ENCODE assay signal across 22 cellular contexts in the genomic region with DNA sequence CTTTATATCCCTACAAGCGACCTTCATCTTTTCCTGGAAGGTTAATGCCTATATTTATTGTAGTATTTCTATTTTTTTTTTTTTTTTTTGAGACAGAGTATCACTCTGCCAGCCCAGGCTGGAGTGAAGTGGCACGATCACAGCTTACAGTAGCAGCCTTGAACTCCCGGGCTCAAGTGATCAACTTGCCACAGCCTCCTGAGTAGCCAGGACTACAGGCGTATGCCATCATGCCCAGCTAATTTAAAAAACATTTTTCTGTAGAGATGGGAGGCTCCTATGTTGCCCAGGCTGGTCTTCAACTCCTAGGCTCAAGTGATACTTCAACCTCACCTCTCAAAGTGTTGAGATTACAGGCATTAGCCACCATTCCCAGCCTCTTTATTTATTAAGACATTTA.
"Had no signal": no experiment of that assay in that cellular context is flagged by ENCODE, and none has a peak within 500 bp of the region (broad histone marks: within the 10 kb centered on the region; RNA-seq: fewer than 3 reads in every experiment).

No MANE protein-coding gene starts in this region.

- H3K36me3 ChIP-seq: breast epithelium had no signal

- H3K27me3 ChIP-seq: breast epithelium had no signal

- H3K27ac ChIP-seq: breast epithelium had no signal

- H3K4me3 ChIP-seq: breast epithelium had no signal

- ATAC-seq: activated T-cell treated with anti-CD3 and anti-CD28 coated beads, Interleukin-2, amount 50 U/mL, for 72 hours had no signal

- H3K4me1 ChIP-seq: breast epithelium had no signal

- DNase-seq: activated B cell treated with CpG ODN at 0.5 μM for 24 hours; activated CD4-positive, alpha-beta memory T cell treated with anti-CD3 and anti-CD28 coated beads, Interleukin-2, amount 10 ng/mL, durations not matched to agents 7 days and 5 days; activated CD4-positive, alpha-beta T cell treated with anti-CD3 and anti-CD28 coated beads for 1 hour; activated CD4-positive, alpha-beta T cell treated with anti-CD3 and anti-CD28 coated beads, Interleukin-2, amount 50 U/mL, for 1 hour; activated gamma-delta T cell treated with Interleukin-2 at 50 U/mL for 16 hours; activated naive CD4-positive, alpha-beta T cell treated with anti-CD3 and anti-CD28 coated beads, Interleukin-2, amount 10 ng/mL, durations not matched to agents 7 days and 5 days; activated naive CD8-positive, alpha-beta T cell treated with anti-CD3 and anti-CD28 coated beads for 36 hours; activated T-cell treated with anti-CD3 and anti-CD28 coated beads, Interleukin-2, amount 50 U/mL, for 72 hours; aorta; central memory CD4-positive, alpha-beta T cell; Karpas-422; MM.1S; NCI-H1105; NCI-H1436; NCI-H1694 treated with DMSO at 0.1 percent for 48 hours; NCI-H2081; NCI-H2171; NCI-H2227 treated with DMSO at 0.1 percent for 48 hours; NCI-H446 treated with DMSO at 0.1 percent for 48 hours; NCI-H524 treated with DMSO at 0.1 percent for 48 hours; NCI-H748 treated with DMSO at 0.1 percent for 48 hours had no signal
